In genomic region chr6:32198866-32199265, GRCh38 we compare ENCODE assay signal across 1 cellular context.
TF ChIP-seq lines count a peak whose summit lies in the region.

No MANE protein-coding gene starts in this region.

TF ChIP-seq in HepG2, 621 proteins besides CTCF, POLR2A, EP300 and RAD21:
- TF ChIP-seq, protein P1, sequence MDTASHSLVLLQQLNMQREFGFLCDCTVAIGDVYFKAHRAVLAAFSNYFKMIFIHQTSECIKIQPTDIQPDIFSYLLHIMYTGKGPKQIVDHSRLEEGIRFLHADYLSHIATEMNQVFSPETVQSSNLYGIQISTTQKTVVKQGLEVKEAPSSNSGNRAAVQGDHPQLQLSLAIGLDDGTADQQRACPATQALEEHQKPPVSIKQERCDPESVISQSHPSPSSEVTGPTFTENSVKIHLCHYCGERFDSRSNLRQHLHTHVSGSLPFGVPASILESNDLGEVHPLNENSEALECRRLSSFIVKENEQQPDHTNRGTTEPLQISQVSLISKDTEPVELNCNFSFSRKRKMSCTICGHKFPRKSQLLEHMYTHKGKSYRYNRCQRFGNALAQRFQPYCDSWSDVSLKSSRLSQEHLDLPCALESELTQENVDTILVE (CRISPR knock-in tag; IDR thresholded peaks at IDR 0.05): no peak
- 0 out of 2 replicates have a peak, but pooled peaks have one; percentile 11 for TF ChIP-seq ZNF768 (CRISPR knock-in tag; IDR thresholded peaks at IDR 0.05)
